ENCODE assay signal across 16 cellular contexts in the genomic region with DNA sequence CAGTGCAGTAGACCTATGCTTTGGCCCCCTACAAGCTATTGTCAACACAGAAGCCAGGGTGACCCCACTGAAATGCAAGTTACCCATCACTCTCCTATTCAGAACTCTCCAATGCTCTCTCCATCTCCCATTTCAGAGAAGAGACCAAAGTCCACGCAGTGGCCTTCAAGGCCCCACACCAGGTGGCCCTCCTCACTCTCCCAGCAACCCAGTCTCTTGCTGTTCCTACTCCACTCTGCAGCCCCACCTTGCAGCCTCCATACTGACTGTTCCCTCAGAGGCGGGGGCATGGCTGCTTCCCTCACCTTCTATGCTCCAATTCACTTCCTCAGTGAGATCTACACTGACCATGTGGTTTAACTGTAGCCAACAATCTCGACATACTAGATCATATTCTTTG.
"Had no signal": no experiment of that assay in that cellular context is flagged by ENCODE, and none has a peak within 500 bp of the region (broad histone marks: within the 10 kb centered on the region; RNA-seq: fewer than 3 reads in every experiment).

No MANE protein-coding gene starts in this region.

- H3K9me3 Mint-ChIP-seq: activated B cell treated with CpG ODN at 0.5 μM for 24 hours; activated CD4-positive, alpha-beta T cell treated with anti-CD3 and anti-CD28 coated beads, Interleukin-2, amount 10 ng/mL, durations not matched to agents 24 days and 14 days; activated naive CD8-positive, alpha-beta T cell treated with anti-CD3 and anti-CD28 coated beads, Interleukin-2, amount 10 ng/mL, durations not matched to agents 7 days and 5 days had no signal

- H3K4me3 ChIP-seq: ascending aorta, cardiac muscle cell, thoracic aorta, uterus had no signal

- H3K4me3 Mint-ChIP-seq: activated B cell treated with CpG ODN at 0.5 μM for 24 hours; activated CD4-positive, alpha-beta T cell treated with anti-CD3 and anti-CD28 coated beads, Interleukin-2, amount 10 ng/mL, durations not matched to agents 24 days and 14 days; activated naive CD8-positive, alpha-beta T cell treated with anti-CD3 and anti-CD28 coated beads, Interleukin-2, amount 10 ng/mL, durations not matched to agents 7 days and 5 days had no signal

- H3K9me3 ChIP-seq: ascending aorta, stomach, thoracic aorta, uterus had no signal

- H3K27ac ChIP-seq: ascending aorta, cardiac muscle cell, stomach, thoracic aorta, uterus had no signal

- H3K4me1 Mint-ChIP-seq: activated CD4-positive, alpha-beta T cell treated with anti-CD3 and anti-CD28 coated beads, Interleukin-2, amount 10 ng/mL, durations not matched to agents 24 days and 14 days; activated naive CD8-positive, alpha-beta T cell treated with anti-CD3 and anti-CD28 coated beads, Interleukin-2, amount 10 ng/mL, durations not matched to agents 7 days and 5 days had no signal

- H3K36me3 ChIP-seq: ascending aorta, cardiac muscle cell, stomach, thoracic aorta, uterus had no signal

- H3K36me3 Mint-ChIP-seq: activated naive CD8-positive, alpha-beta T cell treated with anti-CD3 and anti-CD28 coated beads, Interleukin-2, amount 10 ng/mL, durations not matched to agents 7 days and 5 days had no signal

- FAIRE-seq: colon, kidney, small intestine had no signal

- H3K27ac Mint-ChIP-seq: activated B cell treated with CpG ODN at 0.5 μM for 24 hours; activated CD4-positive, alpha-beta T cell treated with anti-CD3 and anti-CD28 coated beads, Interleukin-2, amount 10 ng/mL, durations not matched to agents 24 days and 14 days; activated naive CD8-positive, alpha-beta T cell treated with anti-CD3 and anti-CD28 coated beads, Interleukin-2, amount 10 ng/mL, durations not matched to agents 7 days and 5 days had no signal

- DNase-seq: activated B cell treated with CpG ODN at 0.5 μM for 24 hours; activated CD4-positive, alpha-beta T cell treated with anti-CD3 and anti-CD28 coated beads, Interleukin-2, amount 10 ng/mL, durations not matched to agents 24 days and 14 days; activated naive CD8-positive, alpha-beta T cell treated with anti-CD3 and anti-CD28 coated beads, Interleukin-2, amount 10 ng/mL, durations not matched to agents 7 days and 5 days; foreskin melanocyte; kidney; left ventricle myocardium superior; mesenchymal stem cell; right cardiac atrium; SW 1271; uterus had no signal
